8 cellular contexts compared by ENCODE assay signal in genomic region chr16:53129281-53130192, GRCh38.
DNase-seq lines count a peak whose midpoint lies in the region; ATAC-seq and TF ChIP-seq lines count a peak whose summit lies in the region.

No MANE protein-coding gene starts in this region.

- TF ChIP-seq POLR2A in body of pancreas (IDR thresholded peaks at IDR 0.05), result no peak

- H3K27ac ChIP-seq in body of pancreas, result peak overlapping the region; percentile 94 to 97 (median 96)
- H3K27ac ChIP-seq in substantia nigra (ENCODE audit: low read depth, low read length, poor library complexity, severe bottlenecking), result peak overlapping the region; percentile 88

- peak in 1 of 7 experiments; percentile 5 for TF ChIP-seq CTCF in body of pancreas (IDR thresholded peaks at IDR 0.05)

- no peaks in the 10 kb centered on the region for H3K27me3 ChIP-seq in body of pancreas

- H3K4me1 ChIP-seq in body of pancreas, result peaks cover 24% of the 10 kb centered on the region

- no peak overlapping the region for H3K27ac Mint-ChIP-seq in activated naive CD4-positive, alpha-beta T cell treated with anti-CD3 and anti-CD28 coated beads for 36 hours

- H3K4me1 Mint-ChIP-seq in activated naive CD4-positive, alpha-beta T cell treated with anti-CD3 and anti-CD28 coated beads for 36 hours (ENCODE audit: low read depth), result peaks cover 3% of the 10 kb centered on the region

- H3K27me3 Mint-ChIP-seq in activated naive CD4-positive, alpha-beta T cell treated with anti-CD3 and anti-CD28 coated beads for 36 hours (ENCODE audit: low read depth), result no peaks in the 10 kb centered on the region

- WGBS in body of pancreas, 2 donors, result 11% methylated on average over 22 to 31 of the region's 31 CpGs

- H3K9me3 ChIP-seq in body of pancreas, result no peaks in the 10 kb centered on the region

- peaks cover 3% of the 10 kb centered on the region for H3K9me3 Mint-ChIP-seq in activated naive CD4-positive, alpha-beta T cell treated with anti-CD3 and anti-CD28 coated beads for 36 hours

- ATAC-seq in body of pancreas (no peak), left colon (peak; percentile 5)

- H3K36me3 ChIP-seq in body of pancreas (replicated peaks in 1 of 2; ENCODE audit: insufficient read depth in 1 of 2, low read depth in 2 of 2), result no peaks in the 10 kb centered on the region

- CTCF ChIA-PET in activated naive CD4-positive, alpha-beta T cell treated with anti-CD3 and anti-CD28 coated beads for 36 hours (lab: Charles Lee), result interaction anchor here (0.6 to 1.9 kb wide), 3 partner anchors 75 to 370 kb away, joined by 3 to 13 read pairs (median 9); partner anchors contain the start of gene CHD9

- H3K36me3 Mint-ChIP-seq in activated naive CD4-positive, alpha-beta T cell treated with anti-CD3 and anti-CD28 coated beads for 36 hours (ENCODE audit: low read depth), result no peaks in the 10 kb centered on the region

- DNase-seq in activated naive CD4-positive, alpha-beta T cell treated with anti-CD3 and anti-CD28 coated beads for 36 hours, result no peak
- no peak for DNase-seq in activated naive CD4-positive, alpha-beta T cell (lab: John Stamatoyannopoulos, UW)
- DNase-seq in Kasumi-1 (lab: John Stamatoyannopoulos, UW) (peak; percentile 16 to 23), body of pancreas (peak in 1 of 4 donors; percentile 12), left colon (peak in 1 of 2 donors; percentile 21), substantia nigra (lab: John Stamatoyannopoulos, UW) (peak in 2 of 49 donors; percentile 40 to 56), AML-193 (lab: John Stamatoyannopoulos, UW) (no peak), head of caudate nucleus (no peak)

- intact Hi-C loops in activated naive CD4-positive, alpha-beta T cell treated with anti-CD3 and anti-CD28 coated beads for 36 hours (cut with micrococcal nuclease), result loop anchor here (1.0 to 2.0 kb wide), 10 partner anchors 30 to 575 kb away; partner anchors contain the start of genes AKTIP, FTO and RBL2
- intact Hi-C loops in body of pancreas (cut with DNase I), result no loop called here
- intact Hi-C loops in left colon (cut with DNase I, micrococcal nuclease), result loop anchor here in 1 of 2 donors (5.0 to 10.0 kb wide), 2 partner anchors 75 to 78 kb away; partner anchors contain the start of genes CHD9 and CHD9NB
- intact Hi-C loops in head of caudate nucleus (cut with DNase I), result loop anchor here (2.0 to 5.0 kb wide), 3 partner anchors 37 to 78 kb away; partner anchors contain the start of gene CHD9

- peak overlapping the region; percentile 9 to 20 for H3K4me3 ChIP-seq in body of pancreas

- peak overlapping the region; percentile 65 for H3K4me3 Mint-ChIP-seq in activated naive CD4-positive, alpha-beta T cell treated with anti-CD3 and anti-CD28 coated beads for 36 hours

Comparison
In these comparisons a context has a peak if more than half of its experiments do, and no peak if none do; other contexts are left out.
1. DNase-seq: peak in Kasumi-1 (2 of 2); none in activated naive CD4-positive, alpha-beta T cell treated with anti-CD3 and anti-CD28 coated beads for 36 hours (single experiment), activated naive CD4-positive, alpha-beta T cell (0 of 4), AML-193 (0 of 2) and head of caudate nucleus (0 of 42).